14 cellular contexts compared by ENCODE assay signal in the genomic region with DNA sequence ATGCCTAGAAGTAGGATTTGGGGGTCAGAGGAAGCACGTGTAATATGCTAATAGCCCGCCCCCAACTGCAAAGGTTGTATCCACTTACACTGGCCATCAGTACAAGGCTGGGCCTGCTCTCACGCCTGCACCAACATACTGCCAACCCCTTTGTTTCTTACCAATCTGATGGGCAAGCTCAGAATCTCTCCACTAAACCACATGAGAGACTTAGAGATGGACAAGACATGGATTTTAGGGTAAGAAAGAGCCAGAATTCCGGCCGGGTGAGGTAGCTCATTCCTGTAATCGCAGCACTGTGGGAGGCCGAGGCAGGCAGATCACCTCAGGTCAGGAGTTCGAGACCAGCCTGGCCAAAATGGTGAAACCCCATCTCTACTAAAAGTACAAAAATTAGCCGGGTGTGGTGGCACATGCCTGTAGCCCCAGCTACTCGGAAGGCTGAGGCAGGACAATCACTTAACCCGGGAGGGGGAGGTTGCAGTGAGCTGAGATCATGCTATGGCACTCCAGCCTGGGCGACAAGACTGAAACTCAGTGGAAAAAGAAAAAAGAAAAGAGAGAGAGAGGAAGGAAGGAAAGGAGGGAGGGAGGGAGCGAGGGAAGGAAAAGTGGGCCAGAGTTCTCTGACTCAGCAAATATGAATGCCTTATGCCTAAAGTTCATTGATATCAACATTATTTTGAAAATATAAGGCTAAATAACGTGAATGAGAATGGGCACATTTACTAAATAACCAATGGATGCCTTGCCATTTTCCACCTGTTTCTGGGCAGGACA.
A peak's percentile ranks its signal among the peaks of the same experiment; 100 is the strongest.
DNase-seq lines count a peak whose midpoint lies in the region; ATAC-seq and TF ChIP-seq lines count a peak whose summit lies in the region.
"Had no signal": no experiment of that assay in that cellular context is flagged by ENCODE, and none has a peak within 500 bp of the region (broad histone marks: within the 10 kb centered on the region; RNA-seq: fewer than 3 reads in every experiment).

No MANE protein-coding gene starts in this region.

- no peaks in the 10 kb centered on the region for H3K9me3 ChIP-seq in stomach smooth muscle (ENCODE audit: control insufficient read depth in 2 of 2, low read length in 2 of 2)
- H3K9me3 ChIP-seq: esophagus squamous epithelium had no signal

- ATAC-seq in activated B cell treated with CpG ODN at 0.5 μM for 24 hours (ENCODE audit: low read depth) = no peak
- no peak for ATAC-seq in GM21825 (IDR thresholded peaks at IDR 0.05; ENCODE audit: unreplicated experiment)
- no peak for ATAC-seq in HG03108 (IDR thresholded peaks at IDR 0.05; ENCODE audit: unreplicated experiment)
- ATAC-seq in GM19328 (IDR thresholded peaks at IDR 0.05; ENCODE audit: unreplicated experiment) = no peak

- H3K4me3 ChIP-seq in fibroblast of villous mesenchyme (ENCODE audit: low read depth, low read length) (no peak overlapping the region), stomach smooth muscle (ENCODE audit: low read length in 2 of 2) (peak overlapping the region in 1 of 2 donors; percentile 44)
- H3K4me3 ChIP-seq: esophagus squamous epithelium had no signal

- DNase-seq in HS-27A (ENCODE audit: low read depth) = peak; percentile 38
- no peak for DNase-seq in activated B cell treated with CpG ODN at 0.5 μM for 24 hours
- DNase-seq in fibroblast of villous mesenchyme (ENCODE audit: low read depth) = peak; percentile 6
- DNase-seq: activated gamma-delta T cell treated with Interleukin-2 at 50 U/mL for 16 hours, esophagus squamous epithelium, immature natural killer cell, NCI-H1436, NCI-H510A, RPMI8226 had no signal

- H3K27ac ChIP-seq in stomach smooth muscle (ENCODE audit: low read length) = peak overlapping the region; percentile 58

- CTCF ChIA-PET in activated B cell treated with CpG ODN at 0.5 μM for 24 hours (lab: Charles Lee) = interaction anchor here (1.7 to 3.6 kb wide), 5 partner anchors 10 to 532 kb away, joined by 4 to 32 read pairs (median 11); no protein-coding TSS in a partner anchor

- TF ChIP-seq CTCF in activated B cell treated with CpG ODN at 0.5 μM for 24 hours (IDR thresholded peaks at IDR 0.05) = no peak
- no peak for TF ChIP-seq CTCF in fibroblast of villous mesenchyme (IDR thresholded peaks at IDR 0.05; ENCODE audit: insufficient read depth, low read depth, low read length)

- H3K36me3 Mint-ChIP-seq in activated B cell treated with CpG ODN at 0.5 μM for 24 hours (ENCODE audit: low read depth) = no peaks in the 10 kb centered on the region
- H3K36me3 Mint-ChIP-seq: IgD-negative memory B cell, immature natural killer cell had no signal

- POLR2A ChIA-PET in activated B cell treated with CpG ODN at 0.5 μM for 24 hours (lab: Charles Lee) = interaction anchor here (1.7 kb wide), 1 partner anchor 14 kb away, joined by 4 read pairs; no protein-coding TSS in a partner anchor

- no peaks in the 10 kb centered on the region for H3K27me3 ChIP-seq in stomach smooth muscle (ENCODE audit: control insufficient read depth in 1 of 2, insufficient read depth in 2 of 2, low read length in 2 of 2)
- H3K27me3 ChIP-seq: esophagus squamous epithelium had no signal

- no peaks in the 10 kb centered on the region for H3K36me3 ChIP-seq in stomach smooth muscle (ENCODE audit: control insufficient read depth in 2 of 2, insufficient read depth in 2 of 2, low read length in 2 of 2)
- H3K36me3 ChIP-seq: esophagus squamous epithelium had no signal

- H3K27me3 Mint-ChIP-seq in activated B cell treated with CpG ODN at 0.5 μM for 24 hours = no peaks in the 10 kb centered on the region

- peak overlapping the region; percentile 25 for H3K27ac Mint-ChIP-seq in activated B cell treated with CpG ODN at 0.5 μM for 24 hours
- H3K27ac Mint-ChIP-seq: immature natural killer cell had no signal

- H3K9me3 Mint-ChIP-seq in activated B cell treated with CpG ODN at 0.5 μM for 24 hours = no peaks in the 10 kb centered on the region
- H3K9me3 Mint-ChIP-seq: IgD-negative memory B cell, immature natural killer cell had no signal

- H3K4me1 ChIP-seq in stomach smooth muscle (ENCODE audit: control insufficient read depth, insufficient read depth, low read length) = peaks cover 37% of the 10 kb centered on the region

- intact Hi-C loops in activated B cell treated with CpG ODN at 0.5 μM for 24 hours (cut with micrococcal nuclease) = loop anchor here (2.0 kb wide), 1 partner anchor 191 kb away; a partner anchor contains a TSS

- peak overlapping the region in 1 of 2 donors; percentile 36 for H3K9ac ChIP-seq in stomach smooth muscle (ENCODE audit: low read length in 2 of 2)

- H3K4me1 Mint-ChIP-seq in activated B cell treated with CpG ODN at 0.5 μM for 24 hours = peaks cover 15% of the 10 kb centered on the region
- H3K4me1 Mint-ChIP-seq: immature natural killer cell had no signal

- H3K4me3 Mint-ChIP-seq in activated B cell treated with CpG ODN at 0.5 μM for 24 hours = no peak overlapping the region
- H3K4me3 Mint-ChIP-seq: immature natural killer cell had no signal
